In genomic region chr2:143165291-143165690, GRCh38 we compare ENCODE assay signal across 27 cellular contexts. TPM values are rescaled to one million over a fixed set of nuclear protein-coding genes. Genes with fewer than 3 reads are reported as not detected.
A peak's percentile ranks its signal among the peaks of the same experiment; 100 is the strongest.
DNase-seq lines count a peak whose midpoint lies in the region; ATAC-seq and TF ChIP-seq lines count a peak whose summit lies in the region.
"Had no signal": no experiment of that assay in that cellular context is flagged by ENCODE, and none has a peak within 500 bp of the region (broad histone marks: within the 10 kb centered on the region; RNA-seq: fewer than 3 reads in every experiment).

No MANE protein-coding gene starts in this region.

- no peak overlapping the region for H3K4me3 Mint-ChIP-seq in activated CD4-positive, alpha-beta T cell treated with anti-CD3 and anti-CD28 coated beads, Interleukin-2, amount 10 ng/mL, durations not matched to agents 24 days and 14 days
- peak overlapping the region in 1 of 7 donors; percentile 6 for H3K4me3 Mint-ChIP-seq in CD8-positive, alpha-beta memory T cell
- H3K4me3 Mint-ChIP-seq in activated CD8-positive, alpha-beta T cell treated with anti-CD3 and anti-CD28 coated beads, Interleukin-2, amount 10 ng/mL, durations not matched to agents 7 days and 5 days = no peak overlapping the region
- H3K4me3 Mint-ChIP-seq in CD14-positive monocyte = no peak overlapping the region

- intact Hi-C loops in activated CD4-positive, alpha-beta T cell treated with anti-CD3 and anti-CD28 coated beads, Interleukin-2, amount 10 ng/mL, durations not matched to agents 24 days and 14 days (cut with micrococcal nuclease) = no loop called here
- intact Hi-C loops in CD14-positive monocyte (cut with micrococcal nuclease) = no loop called here

- H3K9me3 ChIP-seq in CD8-positive, alpha-beta memory T cell (ENCODE audit: low read length) = no peaks in the 10 kb centered on the region
- no peaks in the 10 kb centered on the region for H3K9me3 ChIP-seq in neutrophil
- H3K9me3 ChIP-seq: Caco-2 had no signal

- H3K4me3 ChIP-seq in CD8-positive, alpha-beta memory T cell (ENCODE audit: low read length) = no peak overlapping the region
- no peak overlapping the region for H3K4me3 ChIP-seq in neutrophil (ENCODE audit: low read depth in 1 of 2, low read length in 1 of 2)
- H3K4me3 ChIP-seq: SK-N-MC had no signal

- peaks cover 9% of the 10 kb centered on the region for H3K36me3 ChIP-seq in CD8-positive, alpha-beta memory T cell (ENCODE audit: insufficient read depth, low read length)
- H3K36me3 ChIP-seq in neutrophil = peaks cover 3% of the 10 kb centered on the region

- H3K27me3 ChIP-seq in CD8-positive, alpha-beta memory T cell (ENCODE audit: insufficient read depth, low read length, poor library complexity, severe bottlenecking) = no peaks in the 10 kb centered on the region
- no peaks in the 10 kb centered on the region for H3K27me3 ChIP-seq in neutrophil

- no peak for ATAC-seq in activated CD8-positive, alpha-beta T cell treated with anti-CD3 and anti-CD28 coated beads, Interleukin-2, amount 10 ng/mL, durations not matched to agents 7 days and 5 days

- peak overlapping the region; percentile 72 for H3K27ac Mint-ChIP-seq in activated CD4-positive, alpha-beta T cell treated with anti-CD3 and anti-CD28 coated beads, Interleukin-2, amount 10 ng/mL, durations not matched to agents 24 days and 14 days
- H3K27ac Mint-ChIP-seq in CD8-positive, alpha-beta memory T cell = peak overlapping the region in 7 of 8 donors; percentile 1 to 84 (median 55)
- peak overlapping the region; percentile 27 for H3K27ac Mint-ChIP-seq in activated CD8-positive, alpha-beta T cell treated with anti-CD3 and anti-CD28 coated beads, Interleukin-2, amount 10 ng/mL, durations not matched to agents 7 days and 5 days
- H3K27ac Mint-ChIP-seq in CD14-positive monocyte = peak overlapping the region in 3 of 7 donors; percentile 7 to 63 (median 41)

- DNase-seq in activated CD4-positive, alpha-beta T cell treated with anti-CD3 and anti-CD28 coated beads, Interleukin-2, amount 10 ng/mL, durations not matched to agents 24 days and 14 days = no peak
- no peak for DNase-seq in activated CD4-positive, alpha-beta T cell treated with anti-CD3 and anti-CD28 coated beads, Interleukin-2, amount 50 U/mL, for 1 hour
- DNase-seq in CD8-positive, alpha-beta memory T cell = no peak
- no peak for DNase-seq in activated CD8-positive, alpha-beta T cell treated with anti-CD3 and anti-CD28 coated beads, Interleukin-2, amount 10 ng/mL, durations not matched to agents 7 days and 5 days
- no peak for DNase-seq in glomerular visceral epithelial cell (ENCODE audit: extremely low spot score)
- DNase-seq in CD14-positive monocyte (ENCODE audit: low spot score) = no peak
- DNase-seq in NCI-H1694 treated with DMSO at 0.1 percent for 48 hours (lab: John Stamatoyannopoulos, UW) = no peak
- DNase-seq: ACHN; C1 segment of cervical spinal cord; Caco-2; GOT3; HCEC 1CT; KG1; NCI-H1105; NCI-H146; NCI-H2029 treated with DMSO at 0.1 percent for 48 hours; NCI-H2171; NCI-H345; NCI-H524; NCI-H774; NK-92 treated with Interleukin-12 subunit alpha and Interleukin-12 subunit beta, amount 100 ng/mL, for 24 hours; SHP77 treated with DMSO at 0.1 percent for 48 hours had no signal

- H3K27me3 Mint-ChIP-seq in activated CD4-positive, alpha-beta T cell treated with anti-CD3 and anti-CD28 coated beads, Interleukin-2, amount 10 ng/mL, durations not matched to agents 24 days and 14 days = no peaks in the 10 kb centered on the region
- H3K27me3 Mint-ChIP-seq in CD8-positive, alpha-beta memory T cell = no peaks in the 10 kb centered on the region
- H3K27me3 Mint-ChIP-seq in activated CD8-positive, alpha-beta T cell treated with anti-CD3 and anti-CD28 coated beads, Interleukin-2, amount 10 ng/mL, durations not matched to agents 7 days and 5 days (ENCODE audit: low read depth) = no peaks in the 10 kb centered on the region
- no peaks in the 10 kb centered on the region for H3K27me3 Mint-ChIP-seq in CD14-positive monocyte (ENCODE audit: low read depth in 3 of 3)

- H3K36me3 Mint-ChIP-seq in activated CD4-positive, alpha-beta T cell treated with anti-CD3 and anti-CD28 coated beads, Interleukin-2, amount 10 ng/mL, durations not matched to agents 24 days and 14 days (ENCODE audit: low read depth) = peaks cover 37% of the 10 kb centered on the region
- peaks cover 5 to 63% (median 18%) of the 10 kb centered on the region in 3 donors for H3K36me3 Mint-ChIP-seq in CD8-positive, alpha-beta memory T cell
- peaks cover 66% of the 10 kb centered on the region for H3K36me3 Mint-ChIP-seq in activated CD8-positive, alpha-beta T cell treated with anti-CD3 and anti-CD28 coated beads, Interleukin-2, amount 10 ng/mL, durations not matched to agents 7 days and 5 days (ENCODE audit: low read depth)
- peaks cover 31 to 45% of the 10 kb centered on the region in 2 donors for H3K36me3 Mint-ChIP-seq in CD14-positive monocyte

- no peaks in the 10 kb centered on the region for H3K9me3 Mint-ChIP-seq in activated CD4-positive, alpha-beta T cell treated with anti-CD3 and anti-CD28 coated beads, Interleukin-2, amount 10 ng/mL, durations not matched to agents 24 days and 14 days
- H3K9me3 Mint-ChIP-seq in CD8-positive, alpha-beta memory T cell = no peaks in the 10 kb centered on the region
- H3K9me3 Mint-ChIP-seq in activated CD8-positive, alpha-beta T cell treated with anti-CD3 and anti-CD28 coated beads, Interleukin-2, amount 10 ng/mL, durations not matched to agents 7 days and 5 days (ENCODE audit: insufficient read depth) = no peaks in the 10 kb centered on the region
- H3K9me3 Mint-ChIP-seq in CD14-positive monocyte = no peaks in the 10 kb centered on the region

- H3K4me1 ChIP-seq in CD8-positive, alpha-beta memory T cell (ENCODE audit: insufficient read depth, low read length) = peaks cover 54% of the 10 kb centered on the region
- peaks cover 43 to 59% of the 10 kb centered on the region in 2 experiments for H3K4me1 ChIP-seq in neutrophil (ENCODE audit: control insufficient read depth in 1 of 2, insufficient read depth in 1 of 2, low read depth in 1 of 2, low read length in 1 of 2)
- H3K4me1 ChIP-seq: Caco-2 had no signal

- H3K27ac ChIP-seq in CD8-positive, alpha-beta memory T cell (ENCODE audit: low read depth, low read length) = no peak overlapping the region
- H3K27ac ChIP-seq in neutrophil = peak overlapping the region; percentile 92
- H3K27ac ChIP-seq: 22Rv1, RWPE1, SK-N-MC had no signal

- POLR2A ChIA-PET in CD8-positive, alpha-beta memory T cell (lab: Charles Lee) = no interaction called here
- POLR2A ChIA-PET in activated CD8-positive, alpha-beta T cell treated with anti-CD3 and anti-CD28 coated beads, Interleukin-2, amount 10 ng/mL, durations not matched to agents 7 days and 5 days (lab: Charles Lee) = no interaction called here

- CTCF ChIA-PET in CD8-positive, alpha-beta memory T cell (lab: Charles Lee) = interaction anchor here (1.2 kb wide), 1 partner anchor 40 kb away, joined by 3 read pairs; no protein-coding TSS in a partner anchor
- CTCF ChIA-PET in activated CD8-positive, alpha-beta T cell treated with anti-CD3 and anti-CD28 coated beads, Interleukin-2, amount 10 ng/mL, durations not matched to agents 7 days and 5 days (lab: Charles Lee) = interaction anchor here (1.3 kb wide), 1 partner anchor 119 kb away, joined by 5 read pairs; no protein-coding TSS in a partner anchor

- no peak for TF ChIP-seq CTCF in neutrophil (IDR thresholded peaks at IDR 0.05)
- no peak for TF ChIP-seq CTCF in CD14-positive monocyte (IDR thresholded peaks at IDR 0.05)

- H3K4me1 Mint-ChIP-seq in activated CD4-positive, alpha-beta T cell treated with anti-CD3 and anti-CD28 coated beads, Interleukin-2, amount 10 ng/mL, durations not matched to agents 24 days and 14 days = peaks cover 47% of the 10 kb centered on the region
- peaks cover 76 to 94% (median 92%) of the 10 kb centered on the region in 3 donors for H3K4me1 Mint-ChIP-seq in CD8-positive, alpha-beta memory T cell
- H3K4me1 Mint-ChIP-seq in activated CD8-positive, alpha-beta T cell treated with anti-CD3 and anti-CD28 coated beads, Interleukin-2, amount 10 ng/mL, durations not matched to agents 7 days and 5 days (ENCODE audit: low read depth) = peaks cover 46% of the 10 kb centered on the region
- H3K4me1 Mint-ChIP-seq in CD14-positive monocyte = peaks cover 17% of the 10 kb centered on the region

RNA-seq across cellular contexts. Expression of gene ARHGAP15, which starts 36.1 kb away (rescaled TPM):
- 56.0 and 56.2 TPM in 2 replicates for total RNA-seq in activated CD4-positive, alpha-beta T cell treated with anti-CD3 and anti-CD28 coated beads, Interleukin-2, amount 10 ng/mL, durations not matched to agents 24 days and 14 days
- 10 to 100 TPM; 41.3 to 41.4 TPM for total RNA-seq in CD8-positive, alpha-beta memory T cell
- 328 TPM for polyA plus RNA-seq in CD8-positive, alpha-beta memory T cell
- total RNA-seq in activated CD8-positive, alpha-beta T cell treated with anti-CD3 and anti-CD28 coated beads, Interleukin-2, amount 10 ng/mL, durations not matched to agents 7 days and 5 days = 100 to 1,000 TPM; 154 to 158 TPM
- 10 to 100 TPM; 50.7 to 50.9 TPM for polyA plus RNA-seq in CD14-positive monocyte
- total RNA-seq: Caco-2, HT1080 had no signal
